1 cellular context compared by ENCODE assay signal in the genomic region with DNA sequence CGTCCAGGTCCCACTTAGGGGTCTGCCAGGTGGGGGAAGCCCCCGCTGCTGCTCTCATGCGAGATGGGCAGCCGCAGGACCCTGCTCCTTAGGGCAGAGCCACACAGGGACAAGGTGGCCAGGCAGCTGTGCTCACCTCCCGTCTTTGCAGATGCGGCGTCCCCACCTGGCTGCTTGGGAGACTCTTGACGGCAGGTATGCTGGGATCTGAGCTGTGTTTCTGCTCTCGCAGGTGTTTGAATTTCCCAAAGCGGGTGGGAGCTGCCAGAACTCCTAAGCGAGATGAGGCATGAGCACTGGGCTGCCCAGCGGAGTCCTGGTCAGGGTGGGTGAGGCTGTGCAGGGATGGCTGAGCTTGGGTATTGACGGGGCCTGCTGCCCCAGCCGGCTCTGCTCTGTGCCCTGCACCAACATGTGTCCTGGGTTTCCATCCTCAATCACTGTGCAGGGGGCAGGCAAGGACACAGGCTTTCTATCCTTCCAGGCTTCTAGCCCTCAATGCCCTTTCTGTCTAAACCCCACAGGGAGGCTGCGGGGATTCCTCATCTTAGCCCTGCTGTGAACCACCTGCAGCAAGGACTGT.
TF ChIP-seq lines count a peak whose summit lies in the region.

No MANE protein-coding gene starts in this region.

TF ChIP-seq in A549, 52 proteins besides CTCF, POLR2A, EP300 and RAD21:
- TF ChIP-seq, protein P1, sequence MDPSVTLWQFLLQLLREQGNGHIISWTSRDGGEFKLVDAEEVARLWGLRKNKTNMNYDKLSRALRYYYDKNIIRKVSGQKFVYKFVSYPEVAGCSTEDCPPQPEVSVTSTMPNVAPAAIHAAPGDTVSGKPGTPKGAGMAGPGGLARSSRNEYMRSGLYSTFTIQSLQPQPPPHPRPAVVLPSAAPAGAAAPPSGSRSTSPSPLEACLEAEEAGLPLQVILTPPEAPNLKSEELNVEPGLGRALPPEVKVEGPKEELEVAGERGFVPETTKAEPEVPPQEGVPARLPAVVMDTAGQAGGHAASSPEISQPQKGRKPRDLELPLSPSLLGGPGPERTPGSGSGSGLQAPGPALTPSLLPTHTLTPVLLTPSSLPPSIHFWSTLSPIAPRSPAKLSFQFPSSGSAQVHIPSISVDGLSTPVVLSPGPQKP (IDR thresholded peaks at IDR 0.05; ENCODE audit: low read depth, low read length) = no peak
- no peak for TF ChIP-seq POLR2AphosphoS2 (conservative IDR thresholded peaks at IDR 0.05; ENCODE audit: low read length)
- TF ChIP-seq GATA3 (IDR thresholded peaks at IDR 0.05; ENCODE audit: borderline replicate concordance) = no peak
- TF ChIP-seq ZSCAN20 (CRISPR knock-in tag; IDR thresholded peaks at IDR 0.05) = no peak
- TF ChIP-seq E2F6 (IDR thresholded peaks at IDR 0.05; ENCODE audit: borderline replicate concordance, low read depth) = no peak
- no peak for TF ChIP-seq TFCP2L1 (CRISPR knock-in tag; IDR thresholded peaks at IDR 0.05)
- no peak for TF ChIP-seq SREBF2 (IDR thresholded peaks at IDR 0.05)
- TF ChIP-seq BHLHE40 (IDR thresholded peaks at IDR 0.05; ENCODE audit: low read depth, low read length) = no peak
- no peak for TF ChIP-seq CHD2 (IDR thresholded peaks at IDR 0.05; ENCODE audit: low read length, partially characterized antibody)
- TF ChIP-seq CBX8 (IDR thresholded peaks at IDR 0.05) = no peak
- no peak for TF ChIP-seq NFE2L2 (conservative IDR thresholded peaks at IDR 0.05; ENCODE audit: low read length)
- TF ChIP-seq HOXB13 (CRISPR knock-in tag; IDR thresholded peaks at IDR 0.05; ENCODE audit: low read depth) = no peak
- TF ChIP-seq RARB (CRISPR knock-in tag; IDR thresholded peaks at IDR 0.05) = no peak
- TF ChIP-seq, protein P2, sequence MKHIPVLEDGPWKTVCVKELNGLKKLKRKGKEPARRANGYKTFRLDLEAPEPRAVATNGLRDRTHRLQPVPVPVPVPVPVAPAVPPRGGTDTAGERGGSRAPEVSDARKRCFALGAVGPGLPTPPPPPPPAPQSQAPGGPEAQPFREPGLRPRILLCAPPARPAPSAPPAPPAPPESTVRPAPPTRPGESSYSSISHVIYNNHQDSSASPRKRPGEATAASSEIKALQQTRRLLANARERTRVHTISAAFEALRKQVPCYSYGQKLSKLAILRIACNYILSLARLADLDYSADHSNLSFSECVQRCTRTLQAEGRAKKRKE (CRISPR knock-in tag; IDR thresholded peaks at IDR 0.05; ENCODE audit: low read depth) = no peak
- TF ChIP-seq CEBPB (IDR thresholded peaks at IDR 0.05) = no peak
